ENCODE assay signal across 19 cellular contexts in genomic region chr1:69947837-69948236, GRCh38.
A peak's percentile ranks its signal among the peaks of the same experiment; 100 is the strongest.
DNase-seq lines count a peak whose midpoint lies in the region; ATAC-seq and TF ChIP-seq lines count a peak whose summit lies in the region.
"Had no signal": no experiment of that assay in that cellular context is flagged by ENCODE, and none has a peak within 500 bp of the region (broad histone marks: within the 10 kb centered on the region; RNA-seq: fewer than 3 reads in every experiment).

No MANE protein-coding gene starts in this region.

- no peaks in the 10 kb centered on the region for H3K36me3 Mint-ChIP-seq in activated CD4-positive, alpha-beta memory T cell treated with anti-CD3 and anti-CD28 coated beads for 36 hours
- no peaks in the 10 kb centered on the region for H3K36me3 Mint-ChIP-seq in CD8-positive, alpha-beta T cell
- H3K36me3 Mint-ChIP-seq: activated CD8-positive, alpha-beta memory T cell treated with anti-CD3 and anti-CD28 coated beads, Interleukin-2, amount 10 ng/mL, durations not matched to agents 7 days and 5 days; activated naive CD4-positive, alpha-beta T cell treated with anti-CD3 and anti-CD28 coated beads, Interleukin-2, amount 50 U/mL, for 72 hours; IgD-negative memory B cell had no signal

- no peak for ATAC-seq in CD8-positive, alpha-beta T cell
- ATAC-seq: activated CD8-positive, alpha-beta memory T cell treated with anti-CD3 and anti-CD28 coated beads, Interleukin-2, amount 10 ng/mL, durations not matched to agents 7 days and 5 days had no signal

- H3K27ac ChIP-seq in CD8-positive, alpha-beta T cell (ENCODE audit: low read depth, low read length): no peak overlapping the region
- H3K27ac ChIP-seq: coronary artery had no signal

- no peaks in the 10 kb centered on the region for H3K9me3 ChIP-seq in CD8-positive, alpha-beta T cell (ENCODE audit: low read length)

- CTCF ChIA-PET in activated CD4-positive, alpha-beta memory T cell treated with anti-CD3 and anti-CD28 coated beads for 36 hours (lab: Charles Lee): no interaction called here
- CTCF ChIA-PET in CD8-positive, alpha-beta T cell (lab: Charles Lee): no interaction called here

- no peak overlapping the region for H3K4me3 Mint-ChIP-seq in activated CD4-positive, alpha-beta memory T cell treated with anti-CD3 and anti-CD28 coated beads for 36 hours
- H3K4me3 Mint-ChIP-seq in CD8-positive, alpha-beta T cell: no peak overlapping the region
- H3K4me3 Mint-ChIP-seq: activated CD8-positive, alpha-beta memory T cell treated with anti-CD3 and anti-CD28 coated beads, Interleukin-2, amount 10 ng/mL, durations not matched to agents 7 days and 5 days; endodermal cell; IgD-negative memory B cell had no signal

- intact Hi-C loops in activated CD4-positive, alpha-beta memory T cell treated with anti-CD3 and anti-CD28 coated beads for 36 hours (cut with micrococcal nuclease): no loop called here
- intact Hi-C loops in CD8-positive, alpha-beta T cell (cut with DNase I, micrococcal nuclease): no loop called here

- H3K9me3 Mint-ChIP-seq in activated CD4-positive, alpha-beta memory T cell treated with anti-CD3 and anti-CD28 coated beads for 36 hours: peaks cover 4% of the 10 kb centered on the region
- peaks cover 6% of the 10 kb centered on the region for H3K9me3 Mint-ChIP-seq in CD8-positive, alpha-beta T cell

- peak; percentile 67 for DNase-seq in A172 (ENCODE audit: low spot score)
- DNase-seq in HK-2 (ENCODE audit: unreplicated experiment): peak; percentile 14
- DNase-seq in amniotic epithelial cell (ENCODE audit: low read depth): peak; percentile 58
- peak; percentile 53 for DNase-seq in iris pigment epithelial cell (ENCODE audit: low read depth)
- no peak for DNase-seq in activated CD4-positive, alpha-beta memory T cell treated with anti-CD3 and anti-CD28 coated beads for 36 hours
- no peak for DNase-seq in SHP77 treated with DMSO at 0.1 percent for 48 hours (lab: John Stamatoyannopoulos, UW)
- DNase-seq in NCI-H69 (lab: John Stamatoyannopoulos, UW): no peak
- DNase-seq in CD8-positive, alpha-beta T cell: no peak
- DNase-seq: activated CD8-positive, alpha-beta memory T cell treated with anti-CD3 and anti-CD28 coated beads, Interleukin-2, amount 10 ng/mL, durations not matched to agents 7 days and 5 days; Calu3; endodermal cell; NCI-H446 treated with DMSO at 0.1 percent for 48 hours; occipital lobe; retina; SW 1271 had no signal

- H3K4me1 Mint-ChIP-seq in activated CD4-positive, alpha-beta memory T cell treated with anti-CD3 and anti-CD28 coated beads for 36 hours (ENCODE audit: low read depth): no peaks in the 10 kb centered on the region
- H3K4me1 Mint-ChIP-seq in CD8-positive, alpha-beta T cell (ENCODE audit: low read depth): no peaks in the 10 kb centered on the region
- H3K4me1 Mint-ChIP-seq: activated CD8-positive, alpha-beta memory T cell treated with anti-CD3 and anti-CD28 coated beads, Interleukin-2, amount 10 ng/mL, durations not matched to agents 7 days and 5 days; IgD-negative memory B cell had no signal

- no peaks in the 10 kb centered on the region for H3K4me1 ChIP-seq in CD8-positive, alpha-beta T cell (ENCODE audit: insufficient read depth, low read length)

- H3K27me3 ChIP-seq in CD8-positive, alpha-beta T cell (ENCODE audit: insufficient read depth, low read length): no peaks in the 10 kb centered on the region

- POLR2A ChIA-PET in activated CD4-positive, alpha-beta memory T cell treated with anti-CD3 and anti-CD28 coated beads for 36 hours (lab: Charles Lee): no interaction called here
- POLR2A ChIA-PET in CD8-positive, alpha-beta T cell (lab: Charles Lee): interaction anchor here (0.6 kb wide), 1 partner anchor 16 kb away, joined by 3 read pairs; no protein-coding TSS in a partner anchor

- H3K4me3 ChIP-seq in CD8-positive, alpha-beta T cell (ENCODE audit: low read depth, low read length): no peak overlapping the region
- H3K4me3 ChIP-seq: coronary artery, lung had no signal

- no peaks in the 10 kb centered on the region for H3K27me3 Mint-ChIP-seq in activated CD4-positive, alpha-beta memory T cell treated with anti-CD3 and anti-CD28 coated beads for 36 hours
- H3K27me3 Mint-ChIP-seq in CD8-positive, alpha-beta T cell (ENCODE audit: low read depth): no peaks in the 10 kb centered on the region
- H3K27me3 Mint-ChIP-seq: activated CD8-positive, alpha-beta memory T cell treated with anti-CD3 and anti-CD28 coated beads, Interleukin-2, amount 10 ng/mL, durations not matched to agents 7 days and 5 days; IgD-negative memory B cell had no signal

- no peaks in the 10 kb centered on the region for H3K36me3 ChIP-seq in CD8-positive, alpha-beta T cell (ENCODE audit: insufficient read depth, low read length)

- TF ChIP-seq CTCF in CD8-positive, alpha-beta T cell (IDR thresholded peaks at IDR 0.05): no peak

- H3K27ac Mint-ChIP-seq in activated CD4-positive, alpha-beta memory T cell treated with anti-CD3 and anti-CD28 coated beads for 36 hours: no peak overlapping the region
- H3K27ac Mint-ChIP-seq in CD8-positive, alpha-beta T cell: no peak overlapping the region
- H3K27ac Mint-ChIP-seq: activated CD8-positive, alpha-beta memory T cell treated with anti-CD3 and anti-CD28 coated beads, Interleukin-2, amount 10 ng/mL, durations not matched to agents 7 days and 5 days; activated naive CD4-positive, alpha-beta T cell treated with anti-CD3 and anti-CD28 coated beads, Interleukin-2, amount 50 U/mL, for 72 hours; endodermal cell; IgD-negative memory B cell had no signal

Comparison
In these comparisons a context has a peak if more than half of its experiments do, and no peak if none do; other contexts are left out.
1. DNase-seq: peak in A172 (single experiment), HK-2 (single experiment), amniotic epithelial cell (single experiment) and iris pigment epithelial cell (single experiment); none in activated CD4-positive, alpha-beta memory T cell treated with anti-CD3 and anti-CD28 coated beads for 36 hours (single experiment), SHP77 treated with DMSO at 0.1 percent for 48 hours (single experiment), NCI-H69 (single experiment) and CD8-positive, alpha-beta T cell (0 of 7).